Comparison of ENCODE assay signal across 15 cellular contexts in the genomic region with DNA sequence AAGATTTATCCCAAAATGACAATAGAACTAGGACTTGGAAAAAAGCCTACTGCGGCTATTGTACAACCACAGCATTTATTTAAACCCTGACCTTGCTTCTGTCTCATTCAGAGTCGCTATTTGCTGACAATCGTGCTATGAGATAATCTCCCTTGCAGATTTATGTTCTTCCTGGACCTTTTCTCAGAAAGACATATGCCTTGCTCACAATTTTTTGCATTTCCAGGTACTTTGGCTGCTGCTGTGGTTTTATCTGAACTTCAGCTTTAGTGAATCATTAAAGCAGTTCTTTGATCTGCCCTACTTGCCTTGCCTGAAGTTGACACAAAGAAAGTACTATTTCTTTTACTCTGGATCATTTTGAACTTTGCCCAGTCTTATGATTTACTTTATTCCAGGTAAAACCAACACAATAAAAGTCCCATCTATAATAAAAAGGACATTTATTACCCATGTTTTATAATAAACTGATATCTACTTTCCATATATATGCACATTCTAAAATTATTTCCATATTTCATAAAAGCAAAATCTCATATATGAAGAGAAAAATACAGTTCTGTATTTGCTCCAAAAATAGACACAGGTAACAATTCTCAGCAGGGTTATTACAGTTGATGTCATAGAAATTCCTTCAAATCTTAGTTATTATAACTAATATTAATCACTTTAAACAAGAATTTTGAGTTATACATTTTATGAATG.
DNase-seq lines count a peak whose midpoint lies in the region; ATAC-seq and TF ChIP-seq lines count a peak whose summit lies in the region.
"Had no signal": no experiment of that assay in that cellular context is flagged by ENCODE, and none has a peak within 500 bp of the region (broad histone marks: within the 10 kb centered on the region; RNA-seq: fewer than 3 reads in every experiment).

No MANE protein-coding gene starts in this region.

- H3K27ac Mint-ChIP-seq in nephron = peak overlapping the region; percentile 56 to 73 (median 68)
- H3K27ac Mint-ChIP-seq: CD8-positive, alpha-beta T cell had no signal

- H3K4me1 Mint-ChIP-seq in nephron = peaks cover 9% of the 10 kb centered on the region
- H3K4me1 Mint-ChIP-seq: neural crest cell had no signal

- no peaks in the 10 kb centered on the region for H3K9me3 Mint-ChIP-seq in nephron
- H3K9me3 Mint-ChIP-seq: neural crest cell had no signal

- H3K27me3 Mint-ChIP-seq in nephron (ENCODE audit: low read depth) = no peaks in the 10 kb centered on the region

- TF ChIP-seq CTCF in choroid plexus epithelial cell (conservative IDR thresholded peaks at IDR 0.05; ENCODE audit: low read depth, low read length) (no peak), nephron (IDR thresholded peaks at IDR 0.05; ENCODE audit: unreplicated experiment in 3 of 3) (no peak)

- DNase-seq in HT-29 (ENCODE audit: low spot score) (peak; percentile 90), RPMI7951 (ENCODE audit: low read depth) (peak; percentile 17), choroid plexus epithelial cell (ENCODE audit: low read depth) (peak; percentile 41), medulla oblongata (ENCODE audit: extremely low spot score) (no peak)
- DNase-seq: amygdala; CD8-positive, alpha-beta T cell; effector CD4-positive, alpha-beta T cell; IMR-90; left cardiac atrium; NCI-H2029 treated with DMSO at 0.1 percent for 48 hours had no signal

- H3K4me3 ChIP-seq in choroid plexus epithelial cell (ENCODE audit: low read depth, low read length) = no peak overlapping the region

- no peak for ATAC-seq in HG03175 (IDR thresholded peaks at IDR 0.05; ENCODE audit: unreplicated experiment)
- no peak for ATAC-seq in HG02970 (IDR thresholded peaks at IDR 0.05; ENCODE audit: low FRiP score, unreplicated experiment)
- ATAC-seq: CD8-positive, alpha-beta T cell; left cardiac atrium; sciatic nerve had no signal

- H3K36me3 Mint-ChIP-seq in nephron (ENCODE audit: low read depth) = no peaks in the 10 kb centered on the region
- H3K36me3 Mint-ChIP-seq: CD8-positive, alpha-beta T cell had no signal

- H3K4me3 Mint-ChIP-seq in nephron = no peak overlapping the region
- H3K4me3 Mint-ChIP-seq: CD8-positive, alpha-beta T cell; neural crest cell had no signal
